In the genomic region with DNA sequence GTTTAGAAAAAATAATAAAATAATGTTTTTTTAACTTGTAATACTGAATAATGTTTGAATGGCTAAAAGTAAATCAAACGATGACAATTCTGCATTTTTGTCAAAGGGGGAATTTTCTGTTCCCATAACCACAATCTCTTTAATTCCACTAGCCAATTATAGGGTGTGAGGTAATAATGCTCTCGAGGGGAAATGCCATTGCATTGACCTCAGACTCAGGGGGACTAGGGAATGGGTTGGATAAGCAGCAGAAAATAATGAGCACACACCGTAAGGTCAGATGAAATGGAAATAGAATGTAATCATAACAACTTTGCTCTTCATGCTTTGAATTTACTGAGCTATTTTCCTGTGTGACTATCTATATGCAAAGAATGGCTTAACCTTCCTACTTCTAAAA, we compare ENCODE assay signal across 28 cellular contexts.
DNase-seq lines count a peak whose midpoint lies in the region; ATAC-seq, FAIRE-seq and TF ChIP-seq lines count a peak whose summit lies in the region.
"Had no signal": no experiment of that assay in that cellular context is flagged by ENCODE, and none has a peak within 500 bp of the region (broad histone marks: within the 10 kb centered on the region; RNA-seq: fewer than 3 reads in every experiment).

No MANE protein-coding gene starts in this region.

- no peaks in the 10 kb centered on the region for H3K9me3 ChIP-seq in heart right ventricle
- H3K9me3 ChIP-seq: A549, esophagus squamous epithelium, lower lobe of right lung, pancreas had no signal

- no peaks in the 10 kb centered on the region for H3K36me3 ChIP-seq in heart right ventricle
- H3K36me3 ChIP-seq: esophagus squamous epithelium, lower lobe of right lung, pancreas had no signal

- TF ChIP-seq CTCF in heart right ventricle (IDR thresholded peaks at IDR 0.05), result no peak
- no peak for TF ChIP-seq CTCF in astrocyte of the spinal cord (IDR thresholded peaks at IDR 0.05; ENCODE audit: low read depth, low read length)

- no peak overlapping the region for H3K4me3 ChIP-seq in heart right ventricle
- no peak overlapping the region for H3K4me3 ChIP-seq in astrocyte of the spinal cord (ENCODE audit: low read depth, low read length)
- H3K4me3 ChIP-seq: A549, esophagus squamous epithelium, GM23338, lower lobe of right lung, pancreas, skin epidermis had no signal

- H3K27me3 ChIP-seq in heart right ventricle, result no peaks in the 10 kb centered on the region
- H3K27me3 ChIP-seq: esophagus squamous epithelium, pancreas had no signal

- 38 to 47% methylated on average over 3 of the region's 3 CpGs for WGBS in heart right ventricle, 2 donors

- in situ Hi-C loops in astrocyte of the spinal cord (cut with HindIII; ENCODE audit: low sequenced_read_pairs), result no loop called here

- intact Hi-C loops in heart right ventricle (cut with DNase I) (no loop called here), cardiac septum (cut with DNase I) (no loop called here)

- no peak for FAIRE-seq in urothelium cell line (lab: Jason Lieb, UNC)
- FAIRE-seq: A549, bronchial epithelial cell, HTR-8/SVneo, pancreas, TTC549 had no signal

- no peak overlapping the region for H3K27ac ChIP-seq in heart right ventricle
- H3K27ac ChIP-seq: A549, esophagus squamous epithelium, lower lobe of right lung, pancreas, skin epidermis had no signal

- peaks cover 0 to 12% (median 0%) of the 10 kb centered on the region in 9 donors for H3K4me1 ChIP-seq in heart right ventricle
- H3K4me1 ChIP-seq: A549, esophagus squamous epithelium, lower lobe of right lung, pancreas had no signal

- peak in 5 of 8 donors; percentile 47 to 83 (median 71) for ATAC-seq in heart right ventricle
- ATAC-seq: A549; activated CD4-positive, alpha-beta T cell treated with anti-CD3 and anti-CD28 coated beads for 36 hours; activated T-helper 17 cell treated with anti-CD3 and anti-CD28 coated beads, Interleukin-2, amount 50 U/mL, for 72 hours; GM23338; lower lobe of right lung; pancreas had no signal

- DNase-seq in heart right ventricle (no peak), cardiac septum (ENCODE audit: low spot score) (no peak), astrocyte of the spinal cord (ENCODE audit: low read depth, low spot score) (peak; percentile 65), iris pigment epithelial cell (ENCODE audit: low read depth) (peak; percentile 83), urothelium cell line (ENCODE audit: low spot score) (peak; percentile 4), SIG-M5 (lab: John Stamatoyannopoulos, UW) (no peak), SKM-1 (lab: John Stamatoyannopoulos, UW; ENCODE audit: unreplicated experiment) (no peak), DMS 273 (lab: John Stamatoyannopoulos, UW; ENCODE audit: unreplicated experiment) (no peak)
- DNase-seq: activated CD4-positive, alpha-beta T cell treated with anti-CD3 and anti-CD28 coated beads for 36 hours; activated naive CD8-positive, alpha-beta T cell treated with anti-CD3 and anti-CD28 coated beads for 36 hours; CD4-positive, alpha-beta T cell; DMS53; esophagus squamous epithelium; immature natural killer cell; Kasumi-1; lower lobe of right lung; naive B cell; NCI-H1417; NCI-H526; pancreas; stimulated activated CD4-positive, alpha-beta T cell treated with anti-CD3 and anti-CD28 coated beads, Interleukin-4, amount 100 ng/mL, for 1 hour had no signal

Comparison
In these comparisons a context has a peak if more than half of its experiments do, and no peak if none do; other contexts are left out.
1. DNase-seq: peak in astrocyte of the spinal cord (single experiment), iris pigment epithelial cell (single experiment) and urothelium cell line (single experiment); none in heart right ventricle (0 of 2), cardiac septum (single experiment), SIG-M5 (single experiment), SKM-1 (single experiment) and DMS 273 (single experiment).